Comparison of ENCODE assay signal across 25 cellular contexts in genomic region chr2:64331846-64332245, GRCh38.
A peak's percentile ranks its signal among the peaks of the same experiment; 100 is the strongest.
DNase-seq lines count a peak whose midpoint lies in the region; ATAC-seq and TF ChIP-seq lines count a peak whose summit lies in the region.
"Had no signal": no experiment of that assay in that cellular context is flagged by ENCODE, and none has a peak within 500 bp of the region (broad histone marks: within the 10 kb centered on the region; RNA-seq: fewer than 3 reads in every experiment).

No MANE protein-coding gene starts in this region.

- no peak overlapping the region for H2BK5ac ChIP-seq in neuronal stem cell (ENCODE audit: low read length)

- no peak overlapping the region for H2AFZ ChIP-seq in hepatocyte
- H2AFZ ChIP-seq in neuronal stem cell (ENCODE audit: low read length) = peak overlapping the region; percentile 72

- H3K4me3 ChIP-seq in left ventricle myocardium inferior (no peak overlapping the region), hepatocyte (no peak overlapping the region), neuronal stem cell (ENCODE audit: low read length in 2 of 2) (no peak overlapping the region), vagina (no peak overlapping the region)
- H3K4me3 ChIP-seq: adrenal gland, K562, left lung had no signal

- H3K4me3 Mint-ChIP-seq in glutamatergic neuron (ENCODE audit: unreplicated experiment) = no peak overlapping the region
- H3K4me3 Mint-ChIP-seq: activated CD8-positive, alpha-beta T cell treated with anti-CD3 and anti-CD28 coated beads, Interleukin-2, amount 10 ng/mL, durations not matched to agents 7 days and 5 days; immature natural killer cell; stimulated activated naive CD8-positive, alpha-beta T cell treated with anti-CD3 and anti-CD28 coated beads, Interleukin-15, amount 100 ng/mL, for 72 hours had no signal

- H3K27me3 ChIP-seq in left ventricle myocardium inferior (ENCODE audit: low read depth) (no peaks in the 10 kb centered on the region), hepatocyte (no peaks in the 10 kb centered on the region), neuronal stem cell (ENCODE audit: control insufficient read depth in 3 of 3, insufficient read depth in 3 of 3, low read depth in 1 of 3, low read length in 3 of 3) (no peaks in the 10 kb centered on the region), vagina (no peaks in the 10 kb centered on the region)
- H3K27me3 ChIP-seq: adrenal gland, heart right ventricle, left lung had no signal

- DNase-seq in left ventricle myocardium inferior (no peak), Right ventricle myocardium inferior (ENCODE audit: missing footprints) (no peak), hepatocyte (ENCODE audit: low spot score) (no peak), neuronal stem cell (ENCODE audit: low spot score) (no peak), vagina (ENCODE audit: extremely low spot score in 2 of 2) (peak in 1 of 2 donors; percentile 70), glutamatergic neuron (no peak), GM03348 (ENCODE audit: low spot score) (no peak)
- DNase-seq: activated CD4-positive, CD25-positive, alpha-beta regulatory T cell; activated CD8-positive, alpha-beta T cell treated with anti-CD3 and anti-CD28 coated beads, Interleukin-2, amount 10 ng/mL, durations not matched to agents 7 days and 5 days; activated T-cell treated with anti-CD3 and anti-CD28 coated beads, Interleukin-2, amount 50 U/mL, for 1 hour; adrenal gland; heart right ventricle; immature natural killer cell; left lung; NCI-H1694; NCI-H2171; NCI-H526; occipital lobe; RPMI8226; stimulated activated CD4-positive, alpha-beta T cell treated with anti-CD3 and anti-CD28 coated beads, Interleukin-12 subunit alpha, Interleukin-12 subunit beta, amount 100 ng/mL, for 4 hours; stimulated activated CD4-positive, alpha-beta T cell treated with anti-CD3 and anti-CD28 coated beads, Interleukin-4, amount 100 ng/mL, for 4 hours; stimulated activated naive CD8-positive, alpha-beta T cell treated with anti-CD3 and anti-CD28 coated beads, Interleukin-15, amount 100 ng/mL, for 72 hours; trophoblast cell had no signal

- H2AK5ac ChIP-seq in neuronal stem cell (ENCODE audit: low read depth, low read length) = no peak overlapping the region

- 79% methylated on average over 3 of the region's 3 CpGs for WGBS in hepatocyte (ENCODE audit: low lambda C conversion rate, missing lambda C conversion rate)
- no CpG with 5 or more reads among the region's 3 CpGs for WGBS in neuronal stem cell (ENCODE audit: extremely low coverage in 2 of 2, insufficient read length in 2 of 2, insufficient replicate concordance in 1 of 2), 2 donors

- no peaks in the 10 kb centered on the region for H3K9me2 ChIP-seq in hepatocyte (replicated peaks; ENCODE audit: insufficient read depth)

- no peaks in the 10 kb centered on the region for H3K36me3 Mint-ChIP-seq in glutamatergic neuron (ENCODE audit: unreplicated experiment)

- no peaks in the 10 kb centered on the region for H4K20me1 ChIP-seq in hepatocyte (ENCODE audit: insufficient read depth, poor library complexity, severe bottlenecking)

- H2BK15ac ChIP-seq in neuronal stem cell (ENCODE audit: low read length) = no peak overlapping the region

- no peak overlapping the region for H3K9ac ChIP-seq in neuronal stem cell (ENCODE audit: low read depth, low read length, poor library complexity)

- no peak overlapping the region for H2BK12ac ChIP-seq in neuronal stem cell (ENCODE audit: low read length)

- H2BK120ac ChIP-seq in neuronal stem cell (ENCODE audit: low read depth, low read length) = no peak overlapping the region

- peaks cover 3% of the 10 kb centered on the region for H3K27me3 Mint-ChIP-seq in glutamatergic neuron (ENCODE audit: unreplicated experiment)
- H3K27me3 Mint-ChIP-seq: stimulated activated naive CD8-positive, alpha-beta T cell treated with anti-CD3 and anti-CD28 coated beads, Interleukin-15, amount 100 ng/mL, for 72 hours had no signal

- H3K9me3 Mint-ChIP-seq in glutamatergic neuron (ENCODE audit: unreplicated experiment) = peaks cover 2% of the 10 kb centered on the region
- H3K9me3 Mint-ChIP-seq: immature natural killer cell; stimulated activated naive CD8-positive, alpha-beta T cell treated with anti-CD3 and anti-CD28 coated beads, Interleukin-15, amount 100 ng/mL, for 72 hours had no signal

- intact Hi-C loops in left ventricle myocardium inferior (cut with micrococcal nuclease) = loop anchor here (5.0 to 10.0 kb wide), 3 partner anchors 155 to 535 kb away; no protein-coding TSS in a partner anchor
- intact Hi-C loops in Right ventricle myocardium inferior (cut with DNase I) = loop anchor here (1.0 to 10.0 kb wide), 5 partner anchors 70 to 535 kb away; partner anchors contain the start of gene LGALSL
- intact Hi-C loops in vagina (cut with DNase I) = loop anchor here (2.0 to 10.0 kb wide), 2 partner anchors 157 to 543 kb away; no protein-coding TSS in a partner anchor

- TF ChIP-seq POLR2A in vagina (IDR thresholded peaks at IDR 0.05) = no peak

- H3K4me1 ChIP-seq in left ventricle myocardium inferior (peaks cover 45% of the 10 kb centered on the region), hepatocyte (ENCODE audit: insufficient read depth) (peaks cover 5% of the 10 kb centered on the region), neuronal stem cell (ENCODE audit: control insufficient read depth in 2 of 2, insufficient read depth in 1 of 2, low read depth in 1 of 2, low read length in 2 of 2) (peaks cover 16 to 22% of the 10 kb centered on the region in 2 donors), vagina (peaks cover 37% of the 10 kb centered on the region)

- no peaks in the 10 kb centered on the region for H3K9me3 ChIP-seq in left ventricle myocardium inferior (replicated peaks)
- H3K9me3 ChIP-seq in hepatocyte (ENCODE audit: low read depth) = no peaks in the 10 kb centered on the region
- H3K9me3 ChIP-seq in neuronal stem cell (replicated peaks in 1 of 2; ENCODE audit: control insufficient read depth in 2 of 2, insufficient read depth in 1 of 2, low read depth in 1 of 2, low read length in 2 of 2) = no peaks in the 10 kb centered on the region
- no peaks in the 10 kb centered on the region for H3K9me3 ChIP-seq in vagina
- H3K9me3 ChIP-seq: adrenal gland, heart right ventricle, left lung had no signal

- no peak overlapping the region for H4K91ac ChIP-seq in neuronal stem cell (ENCODE audit: low read depth, low read length, poor library complexity)

- no peak overlapping the region for H3K14ac ChIP-seq in neuronal stem cell (ENCODE audit: low read length)

- H3K18ac ChIP-seq in neuronal stem cell (ENCODE audit: low read length) = no peak overlapping the region

- H3K79me2 ChIP-seq in hepatocyte = no peaks in the 10 kb centered on the region

- no peak overlapping the region for H3K23ac ChIP-seq in neuronal stem cell (ENCODE audit: low read depth, low read length, poor library complexity)

- H3K27ac ChIP-seq in left ventricle myocardium inferior (replicated peaks) = peak overlapping the region; percentile 72
- peak overlapping the region; percentile 21 for H3K27ac ChIP-seq in hepatocyte
- no peak overlapping the region for H3K27ac ChIP-seq in neuronal stem cell (replicated peaks; ENCODE audit: low read length)
- peak overlapping the region; percentile 75 for H3K27ac ChIP-seq in vagina
- H3K27ac ChIP-seq: adrenal gland had no signal

- no peak overlapping the region for H3K4ac ChIP-seq in neuronal stem cell (ENCODE audit: low read length)

- H3K4me2 ChIP-seq in hepatocyte = peak overlapping the region; percentile 18
- H3K4me2 ChIP-seq in neuronal stem cell (ENCODE audit: insufficient read depth, low read length, poor library complexity, severe bottlenecking) = no peak overlapping the region

- H3K27ac Mint-ChIP-seq in glutamatergic neuron (ENCODE audit: unreplicated experiment) = no peak overlapping the region
- H3K27ac Mint-ChIP-seq: activated CD8-positive, alpha-beta T cell treated with anti-CD3 and anti-CD28 coated beads, Interleukin-2, amount 10 ng/mL, durations not matched to agents 7 days and 5 days had no signal

- H4K8ac ChIP-seq in neuronal stem cell (ENCODE audit: low read depth, low read length) = no peak overlapping the region

- no peak for TF ChIP-seq CTCF in left ventricle myocardium inferior (IDR thresholded peaks at IDR 0.05; ENCODE audit: borderline replicate concordance)
- no peak for TF ChIP-seq CTCF in hepatocyte (IDR thresholded peaks at IDR 0.05; ENCODE audit: poor library complexity)
- TF ChIP-seq CTCF in vagina (IDR thresholded peaks at IDR 0.05) = no peak
- no peak for TF ChIP-seq CTCF in glutamatergic neuron (IDR thresholded peaks at IDR 0.05; ENCODE audit: partially characterized antibody, unreplicated experiment)

- H3K79me1 ChIP-seq in neuronal stem cell (ENCODE audit: low read depth, low read length) = no peaks in the 10 kb centered on the region

- ATAC-seq in Right ventricle myocardium inferior = no peak
- no peak for ATAC-seq in GM21360 (IDR thresholded peaks at IDR 0.05; ENCODE audit: unreplicated experiment)
- ATAC-seq: activated CD8-positive, alpha-beta T cell treated with anti-CD3 and anti-CD28 coated beads, Interleukin-2, amount 10 ng/mL, durations not matched to agents 7 days and 5 days; left lung; stimulated activated naive CD8-positive, alpha-beta T cell treated with anti-CD3 and anti-CD28 coated beads, Interleukin-15, amount 100 ng/mL, for 72 hours had no signal

- H3K36me3 ChIP-seq in left ventricle myocardium inferior (no peaks in the 10 kb centered on the region), hepatocyte (replicated peaks; ENCODE audit: insufficient read depth, low read depth) (no peaks in the 10 kb centered on the region), neuronal stem cell (replicated peaks in 1 of 2; ENCODE audit: control insufficient read depth in 2 of 2, insufficient read depth in 2 of 2, low read length in 2 of 2) (no peaks in the 10 kb centered on the region), vagina (no peaks in the 10 kb centered on the region)
- H3K36me3 ChIP-seq: adrenal gland, heart right ventricle, left lung had no signal

- H3K4me1 Mint-ChIP-seq in glutamatergic neuron (ENCODE audit: low read depth, unreplicated experiment) = peaks cover 27% of the 10 kb centered on the region
